1 cellular context compared by ENCODE assay signal in genomic region chr6:56807335-56807991, GRCh38.
TF ChIP-seq lines count a peak whose summit lies in the region.

No MANE protein-coding gene starts in this region.

TF ChIP-seq in H1, 55 proteins besides CTCF, POLR2A, EP300 and RAD21:
- TF ChIP-seq CREB1 (IDR thresholded peaks at IDR 0.05), result no peak
- no peak for TF ChIP-seq YY1 (IDR thresholded peaks at IDR 0.05; ENCODE audit: low read depth, low read length)
- no peak for TF ChIP-seq SUZ12 (IDR thresholded peaks at IDR 0.05; ENCODE audit: low read length)
- no peak for TF ChIP-seq POU5F1 (IDR thresholded peaks at IDR 0.05; ENCODE audit: low read depth, low read length)
- TF ChIP-seq POLR2AphosphoS5 (IDR thresholded peaks at IDR 0.05; ENCODE audit: low read depth, low read length), result no peak
- no peak for TF ChIP-seq ASH2L (IDR thresholded peaks at IDR 0.05; ENCODE audit: low read length)
- TF ChIP-seq SIRT6 (IDR thresholded peaks at IDR 0.05; ENCODE audit: low read length), result no peak
- no peak for TF ChIP-seq USF2 (IDR thresholded peaks at IDR 0.05; ENCODE audit: low read length)
- TF ChIP-seq TAF1 (IDR thresholded peaks at IDR 0.05; ENCODE audit: low read depth, low read length), result no peak
- TF ChIP-seq CBX8 (IDR thresholded peaks at IDR 0.05; ENCODE audit: borderline replicate concordance, low read depth, low read length), result no peak
- TF ChIP-seq ATF2 (IDR thresholded peaks at IDR 0.05; ENCODE audit: low read length), result no peak
- TF ChIP-seq SIN3A (conservative IDR thresholded peaks at IDR 0.05 in 1 of 2, IDR thresholded peaks at IDR 0.05 in 1 of 2; ENCODE audit: low read depth in 1 of 2, low read length in 2 of 2), result no peak
- TF ChIP-seq SP4 (IDR thresholded peaks at IDR 0.05; ENCODE audit: low read length), result no peak
- TF ChIP-seq PHF8 (conservative IDR thresholded peaks at IDR 0.05; ENCODE audit: low read depth, low read length), result no peak
- no peak for TF ChIP-seq SAP30 (IDR thresholded peaks at IDR 0.05; ENCODE audit: insufficient read depth, insufficient replicate concordance, low read length)
- no peak for TF ChIP-seq CBX5 (IDR thresholded peaks at IDR 0.05; ENCODE audit: low read depth, low read length)
TF ChIP-seq in H1: peak in this region for 0.
